Comparison of ENCODE assay signal across 13 cellular contexts in genomic region chr1:202590119-202590518, GRCh38.
DNase-seq lines count a peak whose midpoint lies in the region; ATAC-seq and TF ChIP-seq lines count a peak whose summit lies in the region.
"Had no signal": no experiment of that assay in that cellular context is flagged by ENCODE, and none has a peak within 500 bp of the region (broad histone marks: within the 10 kb centered on the region; RNA-seq: fewer than 3 reads in every experiment).

No MANE protein-coding gene starts in this region.

- POLR2A ChIA-PET in PC-3 (lab: Charles Lee; ENCODE audit: unreplicated experiment) = no interaction called here

- H3K36me3 ChIP-seq in HUES48 (ENCODE audit: control insufficient read depth, insufficient read depth, low read length) (no peaks in the 10 kb centered on the region), colonic mucosa (no peaks in the 10 kb centered on the region), muscle layer of colon (ENCODE audit: insufficient read depth, low read length) (no peaks in the 10 kb centered on the region), thyroid gland (no peaks in the 10 kb centered on the region), PC-3 (ENCODE audit: low read depth, low read length) (no peaks in the 10 kb centered on the region)

- no peak overlapping the region for H2AFZ ChIP-seq in PC-3 (ENCODE audit: low read length)

- ATAC-seq in PC-3 = no peak
- ATAC-seq in HG03460 (IDR thresholded peaks at IDR 0.05; ENCODE audit: unreplicated experiment) = no peak
- ATAC-seq in GM19351 (IDR thresholded peaks at IDR 0.05; ENCODE audit: unreplicated experiment) = no peak
- ATAC-seq: stimulated activated naive CD8-positive, alpha-beta T cell treated with anti-CD3 and anti-CD28 coated beads, Interleukin-15, amount 100 ng/mL, for 72 hours had no signal

- no peaks in the 10 kb centered on the region for H3K79me2 ChIP-seq in PC-3 (ENCODE audit: low read length)

- intact Hi-C loops in colonic mucosa (cut with DNase I) = no loop called here
- intact Hi-C loops in thyroid gland (cut with DNase I) = no loop called here
- intact Hi-C loops in PC-3 (cut with micrococcal nuclease) = no loop called here

- H3K27me3 ChIP-seq in HUES48 (ENCODE audit: control insufficient read depth, insufficient read depth, low read length) = no peaks in the 10 kb centered on the region
- H3K27me3 ChIP-seq in colonic mucosa = no peaks in the 10 kb centered on the region
- H3K27me3 ChIP-seq in muscle layer of colon (ENCODE audit: control insufficient read depth in 1 of 2, insufficient read depth in 2 of 2, low read length in 2 of 2) = no peaks in the 10 kb centered on the region
- no peaks in the 10 kb centered on the region for H3K27me3 ChIP-seq in thyroid gland
- no peaks in the 10 kb centered on the region for H3K27me3 ChIP-seq in PC-3 (ENCODE audit: low read length)

- H3K4me3 ChIP-seq in HUES48 (ENCODE audit: low read depth, low read length) (no peak overlapping the region), colonic mucosa (no peak overlapping the region), muscle layer of colon (ENCODE audit: low read depth in 1 of 2, low read length in 2 of 2) (no peak overlapping the region), thyroid gland (replicated peaks in 1 of 3) (no peak overlapping the region), PC-3 (ENCODE audit: low read length) (no peak overlapping the region)

- no peak overlapping the region for H3K4me2 ChIP-seq in PC-3 (ENCODE audit: low read length)

- H3K9me2 ChIP-seq in PC-3 (replicated peaks; ENCODE audit: low read length) = no peaks in the 10 kb centered on the region

- H4K20me1 ChIP-seq in PC-3 (ENCODE audit: low read length) = no peaks in the 10 kb centered on the region

- BruUV-seq in PC-3 (replicated peaks; lab: Mats Ljungman, UMichigan) = no TSS peak

- WGBS in thyroid gland, 2 donors = 90 to 96% methylated on average over 4 of the region's 4 CpGs

- H3K27ac ChIP-seq in HUES48 (ENCODE audit: low read depth, low read length) (peak overlapping the region; percentile 71), colonic mucosa (peak overlapping the region; percentile 31), muscle layer of colon (ENCODE audit: low read depth, low read length) (peak overlapping the region; percentile 16), thyroid gland (peak overlapping the region in 2 of 3 donors; percentile 71 to 72), PC-3 (ENCODE audit: low read length) (no peak overlapping the region)

- CTCF ChIA-PET in PC-3 (lab: Charles Lee) = no interaction called here

- H3F3A ChIP-seq in PC-3 (ENCODE audit: low read length, unreplicated experiment) = no peaks in the 10 kb centered on the region

- no peak overlapping the region for H3K9ac ChIP-seq in HUES48 (ENCODE audit: low read depth, low read length)
- H3K9ac ChIP-seq in colonic mucosa (ENCODE audit: low read depth in 2 of 2, low read length in 2 of 2) = no peak overlapping the region
- H3K9ac ChIP-seq in muscle layer of colon (ENCODE audit: low read length) = no peak overlapping the region
- H3K9ac ChIP-seq in PC-3 (ENCODE audit: low read length) = no peak overlapping the region

- TF ChIP-seq POLR2A in thyroid gland (IDR thresholded peaks at IDR 0.05) = no peak

- H3K4me1 ChIP-seq in HUES48 (ENCODE audit: control insufficient read depth, insufficient read depth, low read length) (peaks cover 5% of the 10 kb centered on the region; the same call in 1 of the 2 replicates), colonic mucosa (no peaks in the 10 kb centered on the region), muscle layer of colon (ENCODE audit: insufficient read depth, low read length) (peaks cover 50% of the 10 kb centered on the region), thyroid gland (peaks cover 25 to 44% of the 10 kb centered on the region in 2 donors), PC-3 (ENCODE audit: insufficient read depth, low read length) (peaks cover 48% of the 10 kb centered on the region)

- TF ChIP-seq CTCF in colonic mucosa (IDR thresholded peaks at IDR 0.05) = no peak
- TF ChIP-seq CTCF in thyroid gland (IDR thresholded peaks at IDR 0.05) = no peak
- TF ChIP-seq CTCF in PC-3 (conservative IDR thresholded peaks at IDR 0.05; ENCODE audit: low read depth, low read length) = no peak

- DNase-seq in colonic mucosa (no peak), thyroid gland (no peak), PC-3 (no peak), iPS-NIHi7 (ENCODE audit: extremely low spot score) (no peak)
- DNase-seq: activated T-cell treated with anti-CD3 and anti-CD28 coated beads, Interleukin-2, amount 50 U/mL, for 24 hours; hippocampal formation; NCI-H2029 treated with DMSO at 0.1 percent for 48 hours; nephron progenitor cell; stimulated activated naive CD8-positive, alpha-beta T cell treated with anti-CD3 and anti-CD28 coated beads, Interleukin-15, amount 100 ng/mL, for 72 hours had no signal

- no peaks in the 10 kb centered on the region for H3K9me3 ChIP-seq in HUES48 (ENCODE audit: control insufficient read depth, insufficient read depth, low read length)
- H3K9me3 ChIP-seq in colonic mucosa = no peaks in the 10 kb centered on the region
- no peaks in the 10 kb centered on the region for H3K9me3 ChIP-seq in muscle layer of colon (ENCODE audit: low read length)
- no peaks in the 10 kb centered on the region for H3K9me3 ChIP-seq in thyroid gland
- H3K9me3 ChIP-seq in PC-3 (ENCODE audit: low read length) = no peaks in the 10 kb centered on the region
